ENCODE assay signal across 15 cellular contexts in the genomic region with DNA sequence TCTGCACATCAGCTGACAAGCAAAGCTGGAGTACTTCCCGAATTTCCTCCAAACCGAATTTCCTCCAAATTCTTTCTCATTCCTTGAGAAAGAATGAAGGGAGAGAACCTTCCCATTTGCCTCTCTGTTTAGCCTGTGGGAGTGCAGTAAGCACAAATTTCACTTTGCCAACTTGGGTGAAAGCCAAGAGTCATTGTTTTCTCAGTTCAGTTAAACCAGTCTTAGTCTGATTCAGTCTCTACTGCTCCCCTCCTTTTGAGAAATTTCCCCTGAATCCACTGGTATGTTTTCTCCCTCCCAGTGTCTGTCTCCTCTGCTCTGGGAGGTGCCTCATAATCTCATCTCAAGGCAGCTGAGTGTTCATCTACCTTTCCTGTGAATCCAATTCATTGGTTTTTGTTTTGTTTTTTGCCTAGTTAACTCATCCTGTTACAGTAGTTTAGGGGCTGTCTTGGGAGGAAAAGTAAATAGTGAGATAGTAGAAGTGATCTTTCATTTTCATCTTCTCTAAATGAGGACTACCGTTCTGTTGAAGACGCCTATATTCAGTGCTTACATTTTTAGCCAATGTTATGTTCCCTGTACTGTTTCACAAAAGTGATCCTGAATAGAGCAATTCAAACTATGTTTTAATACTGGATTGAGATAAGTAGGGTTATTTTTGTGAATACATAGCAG. TPM values are rescaled to one million over a fixed set of nuclear protein-coding genes. Genes with fewer than 3 reads are reported as not detected.
DNase-seq lines count a peak whose midpoint lies in the region; ATAC-seq and TF ChIP-seq lines count a peak whose summit lies in the region.
"Had no signal": no experiment of that assay in that cellular context is flagged by ENCODE, and none has a peak within 500 bp of the region (broad histone marks: within the 10 kb centered on the region; RNA-seq: fewer than 3 reads in every experiment).

No MANE protein-coding gene starts in this region.

- no peaks in the 10 kb centered on the region for H3K79me2 ChIP-seq in mammary epithelial cell (ENCODE audit: insufficient read depth, low read length)

- 27% methylated on average over 4 of the region's 4 CpGs for WGBS in mammary epithelial cell (ENCODE audit: low coverage, missing lambda C conversion rate)

- H2AFZ ChIP-seq in mammary epithelial cell (ENCODE audit: low read depth, low read length): peak overlapping the region; percentile 45

- intact Hi-C loops in mammary epithelial cell (cut with micrococcal nuclease) (no loop called here), gastrocnemius medialis (cut with DNase I; ENCODE audit: low total_unique reads) (no loop called here), Calu3 (cut with micrococcal nuclease; ENCODE audit: unreplicated experiment) (no loop called here)

- H3K9me3 ChIP-seq in mammary epithelial cell (replicated peaks; ENCODE audit: insufficient read depth, low read length) (no peaks in the 10 kb centered on the region), gastrocnemius medialis (no peaks in the 10 kb centered on the region), WERI-Rb-1 (ENCODE audit: severe bottlenecking) (no peaks in the 10 kb centered on the region)
- H3K9me3 ChIP-seq: BLaER1, sigmoid colon had no signal

- H3K27me3 ChIP-seq in mammary epithelial cell (ENCODE audit: insufficient read depth, low read length): no peaks in the 10 kb centered on the region
- H3K27me3 ChIP-seq in gastrocnemius medialis: no peaks in the 10 kb centered on the region
- no peaks in the 10 kb centered on the region for H3K27me3 ChIP-seq in WERI-Rb-1 (ENCODE audit: insufficient read depth, low read depth, severe bottlenecking)
- H3K27me3 ChIP-seq: BLaER1, sigmoid colon had no signal

- no peaks in the 10 kb centered on the region for H4K20me1 ChIP-seq in mammary epithelial cell (ENCODE audit: insufficient read depth, low read length)
- H4K20me1 ChIP-seq: BLaER1 had no signal

- H3K4me1 Mint-ChIP-seq in Calu3 (ENCODE audit: low read depth, unreplicated experiment): no peaks in the 10 kb centered on the region
- H3K4me1 Mint-ChIP-seq in activated T-cell treated with anti-CD3 and anti-CD28 coated beads, Interleukin-2, amount 50 U/mL, for 4 hours (ENCODE audit: low read depth): no peaks in the 10 kb centered on the region
- H3K4me1 Mint-ChIP-seq: activated naive CD8-positive, alpha-beta T cell treated with anti-CD3 and anti-CD28 coated beads for 36 hours had no signal

- TF ChIP-seq POLR2A in gastrocnemius medialis (IDR thresholded peaks at IDR 0.05): no peak

- H3K4me1 ChIP-seq in mammary epithelial cell (ENCODE audit: insufficient read depth, low read length): peaks cover 14% of the 10 kb centered on the region
- H3K4me1 ChIP-seq in gastrocnemius medialis: no peaks in the 10 kb centered on the region
- H3K4me1 ChIP-seq: BLaER1, sigmoid colon had no signal

- no peaks in the 10 kb centered on the region for H3K36me3 ChIP-seq in mammary epithelial cell (ENCODE audit: insufficient read depth, low read length)
- no peaks in the 10 kb centered on the region for H3K36me3 ChIP-seq in gastrocnemius medialis
- H3K36me3 ChIP-seq in WERI-Rb-1: no peaks in the 10 kb centered on the region
- H3K36me3 ChIP-seq: BLaER1, sigmoid colon had no signal

- no peak for TF ChIP-seq CTCF in AG09309 (IDR thresholded peaks at IDR 0.05; ENCODE audit: control insufficient read depth, insufficient read depth, low read depth, low read length, missing control alignments)
- TF ChIP-seq CTCF in mammary epithelial cell (conservative IDR thresholded peaks at IDR 0.05 in 1 of 2, IDR thresholded peaks at IDR 0.05 in 1 of 2; ENCODE audit: extremely low read depth in 1 of 2, insufficient read depth in 1 of 2, low read depth in 1 of 2, low read length in 2 of 2): no peak
- TF ChIP-seq CTCF in gastrocnemius medialis (IDR thresholded peaks at IDR 0.05 in 4 of 5, conservative IDR thresholded peaks at IDR 0.05 in 1 of 5): no peak
- TF ChIP-seq CTCF in WERI-Rb-1 (IDR thresholded peaks at IDR 0.05; ENCODE audit: low read depth, low read length): no peak
- TF ChIP-seq CTCF in Calu3 (IDR thresholded peaks at IDR 0.05; ENCODE audit: unreplicated experiment): no peak

- no peak overlapping the region for H3K27ac Mint-ChIP-seq in Calu3 (ENCODE audit: unreplicated experiment)
- H3K27ac Mint-ChIP-seq: activated naive CD8-positive, alpha-beta T cell treated with anti-CD3 and anti-CD28 coated beads for 36 hours had no signal

- no peaks in the 10 kb centered on the region for H3K36me3 Mint-ChIP-seq in Calu3 (ENCODE audit: insufficient read depth, unreplicated experiment)
- no peaks in the 10 kb centered on the region for H3K36me3 Mint-ChIP-seq in activated T-cell treated with anti-CD3 and anti-CD28 coated beads, Interleukin-2, amount 50 U/mL, for 4 hours (ENCODE audit: insufficient read depth)
- H3K36me3 Mint-ChIP-seq: activated naive CD8-positive, alpha-beta T cell treated with anti-CD3 and anti-CD28 coated beads for 36 hours had no signal

- H3K27ac ChIP-seq in mammary epithelial cell (ENCODE audit: insufficient read depth, low read depth, low read length): no peak overlapping the region
- H3K27ac ChIP-seq in gastrocnemius medialis: no peak overlapping the region
- H3K27ac ChIP-seq in WERI-Rb-1: no peak overlapping the region
- H3K27ac ChIP-seq: BLaER1, sigmoid colon had no signal

- H3K9me3 Mint-ChIP-seq in Calu3 (ENCODE audit: low read depth, unreplicated experiment): no peaks in the 10 kb centered on the region
- H3K9me3 Mint-ChIP-seq in activated T-cell treated with anti-CD3 and anti-CD28 coated beads, Interleukin-2, amount 50 U/mL, for 4 hours: no peaks in the 10 kb centered on the region
- H3K9me3 Mint-ChIP-seq: activated naive CD8-positive, alpha-beta T cell treated with anti-CD3 and anti-CD28 coated beads for 36 hours had no signal

- no peaks in the 10 kb centered on the region for H3K27me3 Mint-ChIP-seq in Calu3 (ENCODE audit: unreplicated experiment)
- H3K27me3 Mint-ChIP-seq in activated T-cell treated with anti-CD3 and anti-CD28 coated beads, Interleukin-2, amount 50 U/mL, for 4 hours (ENCODE audit: low read depth): peaks cover 2% of the 10 kb centered on the region
- H3K27me3 Mint-ChIP-seq: activated naive CD8-positive, alpha-beta T cell treated with anti-CD3 and anti-CD28 coated beads for 36 hours had no signal

- H3K4me3 Mint-ChIP-seq in Calu3 (ENCODE audit: low read depth, unreplicated experiment): no peak overlapping the region
- H3K4me3 Mint-ChIP-seq in activated T-cell treated with anti-CD3 and anti-CD28 coated beads, Interleukin-2, amount 50 U/mL, for 4 hours: no peak overlapping the region
- H3K4me3 Mint-ChIP-seq: activated naive CD8-positive, alpha-beta T cell treated with anti-CD3 and anti-CD28 coated beads for 36 hours had no signal

- BruUV-seq in mammary epithelial cell (replicated peaks; lab: Mats Ljungman, UMichigan) (no TSS peak), Calu3 (replicated peaks; lab: Mats Ljungman, UMichigan) (no TSS peak)

- H3K4me2 ChIP-seq in mammary epithelial cell (ENCODE audit: insufficient read depth, low read depth, low read length): no peak overlapping the region
- H3K4me2 ChIP-seq: BLaER1 had no signal

- CTCF ChIA-PET in mammary epithelial cell (lab: Charles Lee; ENCODE audit: low non-redundant PET): no interaction called here
- CTCF ChIA-PET in Calu3 (lab: Charles Lee): no interaction called here

- dilution Hi-C loops in mammary epithelial cell (cut with HindIII; ENCODE audit: low sequenced_read_pairs): no loop called here

- H3K9ac ChIP-seq in mammary epithelial cell (ENCODE audit: insufficient read depth, low read length): no peak overlapping the region
- H3K9ac ChIP-seq: BLaER1 had no signal

- H3K4me3 ChIP-seq in AG09309 (ENCODE audit: control insufficient read depth, low read depth, low read length) (no peak overlapping the region), mammary epithelial cell (replicated peaks in 1 of 3; ENCODE audit: insufficient read depth in 1 of 3, low read depth in 2 of 3, low read length in 3 of 3) (no peak overlapping the region), gastrocnemius medialis (no peak overlapping the region), WERI-Rb-1 (ENCODE audit: low read depth, low read length) (no peak overlapping the region)
- H3K4me3 ChIP-seq: BLaER1, sigmoid colon had no signal

- peak; percentile 17 for DNase-seq in AG09309 (ENCODE audit: low read depth)
- peak; percentile 68 for DNase-seq in LHCN-M2 (ENCODE audit: low read depth)
- peak; percentile 60 for DNase-seq in mammary epithelial cell
- peak; percentile 2 for DNase-seq in medulla oblongata (ENCODE audit: extremely low spot score)
- no peak for DNase-seq in gastrocnemius medialis
- DNase-seq in WERI-Rb-1: no peak
- no peak for DNase-seq in Calu3
- DNase-seq in activated T-cell treated with anti-CD3 and anti-CD28 coated beads, Interleukin-2, amount 50 U/mL, for 4 hours: no peak
- DNase-seq: activated CD4-positive, alpha-beta T cell treated with anti-CD3 and anti-CD28 coated beads, Interleukin-2, amount 50 U/mL, for 1 hour; activated naive CD8-positive, alpha-beta T cell treated with anti-CD3 and anti-CD28 coated beads for 36 hours; NCI-H2081 treated with DMSO at 0.1 percent for 48 hours; SIG-M5; sigmoid colon; stimulated activated CD8-positive, alpha-beta memory T cell treated with anti-CD3 and anti-CD28 coated beads, Interleukin-4, amount 100 ng/mL, for 48 hours had no signal

- ATAC-seq in gastrocnemius medialis: no peak
- no peak for ATAC-seq in activated T-cell treated with anti-CD3 and anti-CD28 coated beads, Interleukin-2, amount 50 U/mL, for 4 hours

- in situ Hi-C loops in mammary epithelial cell (cut with MboI; ENCODE audit: low sequenced_read_pairs in 2 of 2): no loop called here
- in situ Hi-C loops in gastrocnemius medialis (cut with MboI; ENCODE audit: low sequenced_read_pairs in 4 of 4): no loop called here

RNA-seq across cellular contexts. Expression of gene SYTL5, which starts 49.0 kb away (rescaled TPM):
- 0.32 and 0.46 TPM in 2 replicates for total RNA-seq in LHCN-M2 (2014; rRNA removed)
- 0.30 TPM for polyA plus RNA-seq in LHCN-M2 (2012)
- total RNA-seq in mammary epithelial cell: under 1 TPM in 1 of 2 donors, not detected in 1; under 0.01 TPM
- polyA plus RNA-seq in mammary epithelial cell: 0.46 TPM
- 7.5 TPM for polyA minus RNA-seq in mammary epithelial cell
- not detected for total RNA-seq in gastrocnemius medialis
- total RNA-seq in Calu3 (2022): 0.47 and 1.2 TPM in 2 replicates
- total RNA-seq in activated T-cell treated with anti-CD3 and anti-CD28 coated beads, Interleukin-2, amount 50 U/mL, for 4 hours: under 1 TPM in 1 of 3 donors, not detected in 2; 0.05 TPM
- total RNA-seq: activated naive CD8-positive, alpha-beta T cell treated with anti-CD3 and anti-CD28 coated beads for 36 hours had no signal

Comparison
In these comparisons a context has a peak if more than half of its experiments do, and no peak if none do; other contexts are left out.
1. DNase-seq: peak in AG09309 (single experiment), LHCN-M2 (single experiment), mammary epithelial cell (single experiment) and medulla oblongata (single experiment); none in gastrocnemius medialis (0 of 2), WERI-Rb-1 (single experiment), Calu3 (single experiment) and activated T-cell treated with anti-CD3 and anti-CD28 coated beads, Interleukin-2, amount 50 U/mL, for 4 hours (single experiment).